ENCODE assay signal across 8 cellular contexts in genomic region chr9:116661037-116661954, GRCh38. TPM values are rescaled to one million over a fixed set of nuclear protein-coding genes. Genes with fewer than 3 reads are reported as not detected.
DNase-seq lines count a peak whose midpoint lies in the region; ATAC-seq and TF ChIP-seq lines count a peak whose summit lies in the region.

No MANE protein-coding gene starts in this region.

- H3K4me3 Mint-ChIP-seq in activated naive CD4-positive, alpha-beta T cell treated with anti-CD3 and anti-CD28 coated beads for 36 hours = no peak overlapping the region
- H3K4me3 Mint-ChIP-seq in activated naive CD4-positive, alpha-beta T cell treated with anti-CD3 and anti-CD28 coated beads, Interleukin-2, amount 10 ng/mL, durations not matched to agents 7 days and 5 days = no peak overlapping the region

- H3K27ac ChIP-seq in Karpas-422 (ENCODE audit: low read length) (no peak overlapping the region), PC-9 (no peak overlapping the region), right lobe of liver (no peak overlapping the region), uterus (peak overlapping the region in 1 of 2 donors; percentile 57)

- no peaks in the 10 kb centered on the region for H3K27me3 Mint-ChIP-seq in activated naive CD4-positive, alpha-beta T cell treated with anti-CD3 and anti-CD28 coated beads for 36 hours (ENCODE audit: low read depth)
- no peaks in the 10 kb centered on the region for H3K27me3 Mint-ChIP-seq in activated naive CD4-positive, alpha-beta T cell treated with anti-CD3 and anti-CD28 coated beads, Interleukin-2, amount 10 ng/mL, durations not matched to agents 7 days and 5 days

- no peak overlapping the region for H3K4me2 ChIP-seq in Karpas-422 (ENCODE audit: low read depth, low read length, poor library complexity, severe bottlenecking)
- no peak overlapping the region for H3K4me2 ChIP-seq in PC-9

- no peaks in the 10 kb centered on the region for H3F3A ChIP-seq in PC-9 (ENCODE audit: insufficient read depth, low read depth)

- H3K4me3 ChIP-seq in Karpas-422 (ENCODE audit: low read length) (no peak overlapping the region), PC-9 (no peak overlapping the region), right lobe of liver (no peak overlapping the region), uterus (no peak overlapping the region)

- H3K79me2 ChIP-seq in Karpas-422 (ENCODE audit: low read length) (no peaks in the 10 kb centered on the region), PC-9 (ENCODE audit: low read depth) (no peaks in the 10 kb centered on the region)

- DNase-seq in activated naive CD4-positive, alpha-beta T cell treated with anti-CD3 and anti-CD28 coated beads for 36 hours = peak; percentile 8
- no peak for DNase-seq in activated naive CD4-positive, alpha-beta T cell treated with anti-CD3 and anti-CD28 coated beads, Interleukin-2, amount 10 ng/mL, durations not matched to agents 7 days and 5 days
- DNase-seq in Karpas-422 = peak; percentile 84
- peak; percentile 35 to 60 for DNase-seq in PC-9
- peak; percentile 83 for DNase-seq in dermis blood vessel endothelial cell
- no peak for DNase-seq in right lobe of liver
- peak; percentile 21 to 48 for DNase-seq in uterus

- H3K9me2 ChIP-seq in Karpas-422 (replicated peaks; ENCODE audit: insufficient read depth, low read length) (no peaks in the 10 kb centered on the region), PC-9 (ENCODE audit: insufficient read depth) (no peaks in the 10 kb centered on the region)

- H3K4me1 ChIP-seq in Karpas-422 (ENCODE audit: low read length) = no peaks in the 10 kb centered on the region
- H3K4me1 ChIP-seq in PC-9 (replicated peaks; ENCODE audit: insufficient read depth) = no peaks in the 10 kb centered on the region
- no peaks in the 10 kb centered on the region for H3K4me1 ChIP-seq in right lobe of liver
- peaks cover 0 to 15% of the 10 kb centered on the region in 2 donors for H3K4me1 ChIP-seq in uterus

- H4K20me1 ChIP-seq in Karpas-422 (ENCODE audit: insufficient read depth, low read depth, low read length) (no peaks in the 10 kb centered on the region), PC-9 (ENCODE audit: insufficient read depth) (no peaks in the 10 kb centered on the region)

- H3K36me3 ChIP-seq in Karpas-422 (ENCODE audit: insufficient read depth, low read length) = no peaks in the 10 kb centered on the region
- H3K36me3 ChIP-seq in PC-9 (ENCODE audit: low read depth) = no peaks in the 10 kb centered on the region
- no peaks in the 10 kb centered on the region for H3K36me3 ChIP-seq in right lobe of liver
- H3K36me3 ChIP-seq in uterus = no peaks in the 10 kb centered on the region

- H3K9me3 ChIP-seq in Karpas-422 (ENCODE audit: low read length) (no peaks in the 10 kb centered on the region), PC-9 (ENCODE audit: insufficient read depth, low read depth) (no peaks in the 10 kb centered on the region; the same call in 1 of the 2 replicates), right lobe of liver (no peaks in the 10 kb centered on the region), uterus (no peaks in the 10 kb centered on the region)

- intact Hi-C loops in activated naive CD4-positive, alpha-beta T cell treated with anti-CD3 and anti-CD28 coated beads for 36 hours (cut with micrococcal nuclease) = loop anchor here (1.0 to 2.0 kb wide), 2 partner anchors 72 to 1068 kb away; no protein-coding TSS in a partner anchor
- intact Hi-C loops in PC-9 (cut with micrococcal nuclease; ENCODE audit: unreplicated experiment) = loop anchor here (1.0 to 10.0 kb wide), 3 partner anchors 1068 to 1996 kb away; no protein-coding TSS in a partner anchor
- intact Hi-C loops in right lobe of liver (cut with DNase I) = no loop called here
- intact Hi-C loops in uterus (cut with DNase I; ENCODE audit: low total_unique reads) = no loop called here

- CTCF ChIA-PET in activated naive CD4-positive, alpha-beta T cell treated with anti-CD3 and anti-CD28 coated beads for 36 hours (lab: Charles Lee) = interaction anchor here (0.6 to 1.4 kb wide), 7 partner anchors 30 to 1068 kb away, joined by 3 to 6 read pairs (median 3); no protein-coding TSS in a partner anchor
- CTCF ChIA-PET in activated naive CD4-positive, alpha-beta T cell treated with anti-CD3 and anti-CD28 coated beads, Interleukin-2, amount 10 ng/mL, durations not matched to agents 7 days and 5 days (lab: Charles Lee) = interaction anchor here (0.7 to 1.1 kb wide), 5 partner anchors 10 to 511 kb away, joined by 3 to 4 read pairs (median 3); no protein-coding TSS in a partner anchor
- CTCF ChIA-PET in PC-9 (lab: Charles Lee) = interaction anchor here (0.6 kb wide), 1 partner anchor 1073 kb away, joined by 4 read pairs; no protein-coding TSS in a partner anchor

- BruUV-seq in PC-9 (replicated peaks; lab: Mats Ljungman, UMichigan) = no TSS peak

- WGBS in right lobe of liver (ENCODE audit: insufficient coverage, low coverage, low lambda C conversion rate, missing lambda C conversion rate) = 45% methylated on average over 5 of the region's 7 CpGs

- H2AFZ ChIP-seq in Karpas-422 (ENCODE audit: low read length) = no peak overlapping the region
- H2AFZ ChIP-seq in PC-9 = no peak overlapping the region

- H3K27ac Mint-ChIP-seq in activated naive CD4-positive, alpha-beta T cell treated with anti-CD3 and anti-CD28 coated beads for 36 hours = no peak overlapping the region
- no peak overlapping the region for H3K27ac Mint-ChIP-seq in activated naive CD4-positive, alpha-beta T cell treated with anti-CD3 and anti-CD28 coated beads, Interleukin-2, amount 10 ng/mL, durations not matched to agents 7 days and 5 days

- no peak for TF ChIP-seq POLR2A in right lobe of liver (IDR thresholded peaks at IDR 0.05)
- TF ChIP-seq POLR2A in uterus (IDR thresholded peaks at IDR 0.05) = no peak

- ATAC-seq in GM21723 (IDR thresholded peaks at IDR 0.05; ENCODE audit: unreplicated experiment) (peak; percentile 83), right lobe of liver (peak; percentile 95 to 99 (median 96))

- H3K36me3 Mint-ChIP-seq in activated naive CD4-positive, alpha-beta T cell treated with anti-CD3 and anti-CD28 coated beads for 36 hours (ENCODE audit: low read depth) = no peaks in the 10 kb centered on the region
- no peaks in the 10 kb centered on the region for H3K36me3 Mint-ChIP-seq in activated naive CD4-positive, alpha-beta T cell treated with anti-CD3 and anti-CD28 coated beads, Interleukin-2, amount 10 ng/mL, durations not matched to agents 7 days and 5 days

- H3K9ac ChIP-seq in Karpas-422 (ENCODE audit: low read length) = no peak overlapping the region

- H3K27me3 ChIP-seq in Karpas-422 (ENCODE audit: low read length) = no peaks in the 10 kb centered on the region
- H3K27me3 ChIP-seq in PC-9 (ENCODE audit: insufficient read depth, low read depth) = no peaks in the 10 kb centered on the region
- no peaks in the 10 kb centered on the region for H3K27me3 ChIP-seq in right lobe of liver
- no peaks in the 10 kb centered on the region for H3K27me3 ChIP-seq in uterus

- TF ChIP-seq CTCF in PC-9 (conservative IDR thresholded peaks at IDR 0.05) = peak; percentile 84
- peak; percentile 69 to 78 (median 74) for TF ChIP-seq CTCF in right lobe of liver (IDR thresholded peaks at IDR 0.05)
- peak; percentile 65 to 85 (median 72) for TF ChIP-seq CTCF in uterus (IDR thresholded peaks at IDR 0.05)

- no peaks in the 10 kb centered on the region for H3K4me1 Mint-ChIP-seq in activated naive CD4-positive, alpha-beta T cell treated with anti-CD3 and anti-CD28 coated beads for 36 hours (ENCODE audit: low read depth)
- H3K4me1 Mint-ChIP-seq in activated naive CD4-positive, alpha-beta T cell treated with anti-CD3 and anti-CD28 coated beads, Interleukin-2, amount 10 ng/mL, durations not matched to agents 7 days and 5 days = no peaks in the 10 kb centered on the region

- POLR2A ChIA-PET in PC-9 (lab: Charles Lee; ENCODE audit: unreplicated experiment) = no interaction called here

- no peaks in the 10 kb centered on the region for H3K9me3 Mint-ChIP-seq in activated naive CD4-positive, alpha-beta T cell treated with anti-CD3 and anti-CD28 coated beads for 36 hours
- H3K9me3 Mint-ChIP-seq in activated naive CD4-positive, alpha-beta T cell treated with anti-CD3 and anti-CD28 coated beads, Interleukin-2, amount 10 ng/mL, durations not matched to agents 7 days and 5 days = no peaks in the 10 kb centered on the region

RNA-seq across cellular contexts. Expression of gene TRIM32, which starts 25.8 kb away (rescaled TPM):
- 10 to 100 TPM in 1 of 2 experiments, 1 to 10 TPM in 1; 8.7 to 11.0 TPM for total RNA-seq in activated naive CD4-positive, alpha-beta T cell treated with anti-CD3 and anti-CD28 coated beads for 36 hours
- 20.7 and 23.9 TPM in 2 replicates for total RNA-seq in Karpas-422 (2014; rRNA removed; shearing (Covaris generic); ENCODE audit: low replicate concordance)
- total RNA-seq in PC-9 (2021) (40.5 TPM in 2 replicates), dermis blood vessel endothelial cell (19.3 and 21.6 TPM in 2 replicates), right lobe of liver (1 to 10 TPM; 5.2 to 8.4 (median 6.6) TPM), uterus (10 to 100 TPM; 13.2 to 36.0 (median 25.3) TPM)

Comparison
In these comparisons a context has a peak if more than half of its experiments do, and no peak if none do; other contexts are left out.
1. DNase-seq: peak in activated naive CD4-positive, alpha-beta T cell treated with anti-CD3 and anti-CD28 coated beads for 36 hours (single experiment), Karpas-422 (single experiment), PC-9 (2 of 2), dermis blood vessel endothelial cell (single experiment) and uterus (2 of 2); none in activated naive CD4-positive, alpha-beta T cell treated with anti-CD3 and anti-CD28 coated beads, Interleukin-2, amount 10 ng/mL, durations not matched to agents 7 days and 5 days (single experiment) and right lobe of liver (0 of 3).
2. intact Hi-C loops: an anchor here in activated naive CD4-positive, alpha-beta T cell treated with anti-CD3 and anti-CD28 coated beads for 36 hours (1.0 to 2.0 kb wide) and PC-9 (1.0 to 10.0 kb wide); none called in right lobe of liver and uterus.
3. Peak in every context shown above with its lines, with median percentiles within 50 percentile points of each other: CTCF ChIP-seq.